ENCODE assay signal across 34 cellular contexts in genomic region chr5:137269886-137270285, GRCh38.
"Had no signal": no experiment of that assay in that cellular context is flagged by ENCODE, and none has a peak within 500 bp of the region (broad histone marks: within the 10 kb centered on the region; RNA-seq: fewer than 3 reads in every experiment).

No MANE protein-coding gene starts in this region.

- H3K36me3 ChIP-seq: MG63 had no signal

- H3K4me3 ChIP-seq: MG63 had no signal

- DNase-seq: Karpas-422, Kasumi-1, KBM-7, KG1, MG63, MM.1S, MV-4-11, NCI-H1048, NCI-H1092, NCI-H1092 treated with DMSO at 0.1 percent for 48 hours, NCI-H1105, NCI-H1105 treated with DMSO at 0.1 percent for 48 hours, NCI-H1417, NCI-H1417 treated with DMSO at 0.1 percent for 48 hours, NCI-H1436, NCI-H1436 treated with DMSO at 0.1 percent for 48 hours, NCI-H146, NCI-H1694, NCI-H1694 treated with DMSO at 0.1 percent for 48 hours, NCI-H187, NCI-H187 treated with DMSO at 0.1 percent for 48 hours, NCI-H1930, NCI-H2029, NCI-H2029 treated with DMSO at 0.1 percent for 48 hours, NCI-H2081, NCI-H2081 treated with DMSO at 0.1 percent for 48 hours, NCI-H2107, NCI-H2171, NCI-H2171 treated with DMSO at 0.1 percent for 48 hours, NCI-H2227 treated with DMSO at 0.1 percent for 48 hours, NCI-H226, NCI-H446, NCI-H446 treated with DMSO at 0.1 percent for 48 hours had no signal

- H3K9me3 ChIP-seq: MG63 had no signal

- H3K27me3 ChIP-seq: MG63 had no signal

- H3K27ac ChIP-seq: KMS-11 had no signal
